ENCODE assay signal across 9 cellular contexts in genomic region chr10:29784175-29784773, GRCh38.
A peak's percentile ranks its signal among the peaks of the same experiment; 100 is the strongest.
DNase-seq lines count a peak whose midpoint lies in the region; ATAC-seq and TF ChIP-seq lines count a peak whose summit lies in the region.
"Had no signal": no experiment of that assay in that cellular context is flagged by ENCODE, and none has a peak within 500 bp of the region (broad histone marks: within the 10 kb centered on the region; RNA-seq: fewer than 3 reads in every experiment).

No MANE protein-coding gene starts in this region.

- H3K4me3 ChIP-seq in RWPE2 (ENCODE audit: severe bottlenecking): no peak overlapping the region
- no peak overlapping the region for H3K4me3 ChIP-seq in ovary

- WGBS in ovary, 3 donors: 30 to 42% (median 36%) methylated on average over 7 of the region's 7 CpGs

- no peaks in the 10 kb centered on the region for H3K36me3 ChIP-seq in RWPE2 (ENCODE audit: low read depth)
- no peaks in the 10 kb centered on the region for H3K36me3 ChIP-seq in ovary

- no peaks in the 10 kb centered on the region for H3K27me3 ChIP-seq in RWPE2 (ENCODE audit: insufficient read depth, poor library complexity, severe bottlenecking)
- H3K27me3 ChIP-seq in ovary: no peaks in the 10 kb centered on the region

- peaks cover 10% of the 10 kb centered on the region for H3K4me1 ChIP-seq in RWPE2 (ENCODE audit: insufficient read depth, poor library complexity, severe bottlenecking)
- peaks cover 3% of the 10 kb centered on the region for H3K4me1 ChIP-seq in ovary (ENCODE audit: insufficient read depth)

- H3K9me3 ChIP-seq in RWPE2 (ENCODE audit: severe bottlenecking): no peaks in the 10 kb centered on the region
- H3K9me3 ChIP-seq in ovary: no peaks in the 10 kb centered on the region

- DNase-seq in COLO668 (lab: John Stamatoyannopoulos, UW; ENCODE audit: unreplicated experiment) (peak; percentile 22), RWPE2 (ENCODE audit: low spot score) (peak; percentile 82), fibroblast of the conjunctiva (ENCODE audit: low read depth) (peak; percentile 98), ovary (peak; percentile 55 to 71 (median 58)), NCI-H345 (lab: John Stamatoyannopoulos, UW) (no peak)
- DNase-seq in effector CD8-positive, alpha-beta T cell (lab: John Stamatoyannopoulos, UW): no peak
- DNase-seq: activated B cell treated with CpG ODN at 0.5 μM for 24 hours had no signal

- H3K27ac ChIP-seq in RWPE2 (ENCODE audit: poor library complexity, severe bottlenecking) (peak overlapping the region; percentile 48), ovary (peak overlapping the region in 1 of 2 donors; percentile 31)

- ATAC-seq in RWPE2 (ENCODE audit: low read depth) (peak; percentile 99), HG02678 (IDR thresholded peaks at IDR 0.05; ENCODE audit: unreplicated experiment) (no peak), GM19324 (IDR thresholded peaks at IDR 0.05; ENCODE audit: low FRiP score, unreplicated experiment) (no peak)

- TF ChIP-seq CTCF in RWPE2 (IDR thresholded peaks at IDR 0.05; ENCODE audit: poor library complexity, severe bottlenecking) (no peak), ovary (IDR thresholded peaks at IDR 0.05) (no peak)

- no peak for TF ChIP-seq POLR2A in ovary (IDR thresholded peaks at IDR 0.05)

- intact Hi-C loops in ovary (cut with DNase I): no loop called here

- no peak for TF ChIP-seq EP300 in ovary (IDR thresholded peaks at IDR 0.05)

Comparison
In these comparisons a context has a peak if more than half of its experiments do, and no peak if none do; other contexts are left out.
1. DNase-seq: peak in COLO668 (single experiment), RWPE2 (single experiment), fibroblast of the conjunctiva (single experiment) and ovary (5 of 5); none in NCI-H345 (single experiment) and effector CD8-positive, alpha-beta T cell (single experiment).